ENCODE assay signal across 16 cellular contexts in genomic region chr17:18280766-18281165, GRCh38.
DNase-seq lines count a peak whose midpoint lies in the region.
"Had no signal": no experiment of that assay in that cellular context is flagged by ENCODE, and none has a peak within 500 bp of the region (broad histone marks: within the 10 kb centered on the region; RNA-seq: fewer than 3 reads in every experiment).

No MANE protein-coding gene starts in this region.

- peak; percentile 32 for DNase-seq in AG20443 (ENCODE audit: low spot score)
- DNase-seq in NCI-H1092 (lab: John Stamatoyannopoulos, UW), result peak; percentile 41
- peak; percentile 3 for DNase-seq in NCI-H69 (lab: John Stamatoyannopoulos, UW)
- DNase-seq in fibroblast of peridontal ligament (ENCODE audit: extremely low read depth), result peak; percentile 15
- no peak for DNase-seq in UCSD-AML1 (lab: John Stamatoyannopoulos, UW; ENCODE audit: unreplicated experiment)
- no peak for DNase-seq in NK-92 treated with Interleukin-12 subunit alpha and Interleukin-12 subunit beta, amount 100 ng/mL, for 24 hours (lab: John Stamatoyannopoulos, UW)
- DNase-seq in activated naive CD4-positive, alpha-beta T cell treated with anti-CD3 and anti-CD28 coated beads, Interleukin-2, amount 50 U/mL, for 16 hours, result no peak
- DNase-seq in NCI-H774 (lab: John Stamatoyannopoulos, UW), result no peak
- DNase-seq: activated CD4-positive, alpha-beta T cell treated with anti-CD3 and anti-CD28 coated beads, Interleukin-2, amount 50 U/mL, for 48 hours; activated gamma-delta T cell treated with Interleukin-2 at 50 U/mL for 16 hours; amniotic stem cell; CD8-positive, alpha-beta T cell; effector CD4-positive, alpha-beta T cell; H7; NCI-H1436; testis had no signal

Comparison
In these comparisons a context has a peak if more than half of its experiments do, and no peak if none do; other contexts are left out.
1. DNase-seq: peak in AG20443 (single experiment), NCI-H1092 (single experiment), NCI-H69 (single experiment) and fibroblast of peridontal ligament (single experiment); none in UCSD-AML1 (single experiment), NK-92 treated with Interleukin-12 subunit alpha and Interleukin-12 subunit beta, amount 100 ng/mL, for 24 hours (single experiment), activated naive CD4-positive, alpha-beta T cell treated with anti-CD3 and anti-CD28 coated beads, Interleukin-2, amount 50 U/mL, for 16 hours (single experiment) and NCI-H774 (single experiment).